13 cellular contexts compared by ENCODE assay signal in the genomic region with DNA sequence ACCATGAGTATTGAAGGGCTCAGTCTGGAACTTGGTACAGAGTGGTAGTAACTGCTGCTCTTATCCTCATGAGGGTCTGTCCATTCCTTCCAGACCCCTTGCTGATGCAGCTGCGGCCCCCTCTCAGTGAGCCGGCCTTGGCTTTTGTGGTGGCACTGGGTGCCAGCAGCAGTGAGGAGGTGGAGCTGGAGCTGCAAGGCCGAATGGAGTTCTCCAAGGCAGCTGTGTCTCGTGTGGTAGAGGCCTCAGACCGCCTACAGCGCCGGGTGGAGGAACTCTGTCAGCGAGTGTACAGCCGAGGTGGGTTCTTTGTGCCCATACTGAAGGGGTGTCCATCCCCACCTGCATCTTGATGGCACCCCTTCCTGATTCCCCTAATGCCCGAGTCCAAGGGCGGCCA. TPM values are rescaled to one million over a fixed set of nuclear protein-coding genes. Genes with fewer than 3 reads are reported as not detected.
DNase-seq lines count a peak whose midpoint lies in the region; ATAC-seq and TF ChIP-seq lines count a peak whose summit lies in the region.
"Had no signal": no experiment of that assay in that cellular context is flagged by ENCODE, and none has a peak within 500 bp of the region (broad histone marks: within the 10 kb centered on the region; RNA-seq: fewer than 3 reads in every experiment).

No MANE protein-coding gene starts in this region.

- no peak overlapping the region for H2AFZ ChIP-seq in PC-3 (ENCODE audit: low read length)
- H2AFZ ChIP-seq in osteoblast (ENCODE audit: low read length) = no peak overlapping the region

- no peak for ATAC-seq in activated T-cell treated with anti-CD3 and anti-CD28 coated beads, Interleukin-2, amount 50 U/mL, for 72 hours (replicated peaks in 1 of 2)
- ATAC-seq in PC-3 = no peak
- ATAC-seq in central memory CD8-positive, alpha-beta T cell (replicated peaks; ENCODE audit: extremely low read depth, poor library complexity, severe bottlenecking) = no peak
- ATAC-seq: pancreas had no signal

- H3K9ac ChIP-seq in PC-3 (ENCODE audit: low read length) = no peak overlapping the region

- peaks cover 4% of the 10 kb centered on the region; the same call in 1 of the 2 replicates for H4K20me1 ChIP-seq in PC-3 (ENCODE audit: low read length)
- peaks cover 23% of the 10 kb centered on the region for H4K20me1 ChIP-seq in osteoblast (ENCODE audit: insufficient read depth, low read length)

- H3K4me1 ChIP-seq in PC-3 (ENCODE audit: insufficient read depth, low read length) = peaks cover 20% of the 10 kb centered on the region
- peaks cover 25% of the 10 kb centered on the region for H3K4me1 ChIP-seq in osteoblast (ENCODE audit: insufficient read depth, low read length)

- intact Hi-C loops in PC-3 (cut with micrococcal nuclease) = loop anchor here (5.0 kb wide), 1 partner anchor 107 kb away; the partner anchor contains the start of gene FBRS

- no peak for TF ChIP-seq CTCF in PC-3 (conservative IDR thresholded peaks at IDR 0.05; ENCODE audit: low read depth, low read length)
- TF ChIP-seq CTCF in osteoblast (IDR thresholded peaks at IDR 0.05; ENCODE audit: extremely low read depth, low read depth, low read length) = no peak

- no peaks in the 10 kb centered on the region for H3K9me2 ChIP-seq in PC-3 (replicated peaks; ENCODE audit: low read length)

- H3K4me3 Mint-ChIP-seq in activated T-cell treated with anti-CD3 and anti-CD28 coated beads, Interleukin-2, amount 50 U/mL, for 72 hours = peak overlapping the region; percentile 93 to 97
- H3K4me3 Mint-ChIP-seq in central memory CD8-positive, alpha-beta T cell = peak overlapping the region; percentile 92

- H3K27ac ChIP-seq in PC-3 (ENCODE audit: low read length) = no peak overlapping the region
- peak overlapping the region; percentile 91 for H3K27ac ChIP-seq in osteoblast (ENCODE audit: low read depth, low read length)
- H3K27ac ChIP-seq: pancreas had no signal

- no peaks in the 10 kb centered on the region for H3K27me3 Mint-ChIP-seq in activated T-cell treated with anti-CD3 and anti-CD28 coated beads, Interleukin-2, amount 50 U/mL, for 72 hours (ENCODE audit: low read depth)
- no peaks in the 10 kb centered on the region for H3K27me3 Mint-ChIP-seq in central memory CD8-positive, alpha-beta T cell
- H3K27me3 Mint-ChIP-seq: memory B cell had no signal

- peak overlapping the region; percentile 58 for H3K27ac Mint-ChIP-seq in activated T-cell treated with anti-CD3 and anti-CD28 coated beads, Interleukin-2, amount 50 U/mL, for 72 hours
- H3K27ac Mint-ChIP-seq in central memory CD8-positive, alpha-beta T cell (ENCODE audit: low read depth) = no peak overlapping the region
- H3K27ac Mint-ChIP-seq: memory B cell had no signal

- DNase-seq in activated T-cell treated with anti-CD3 and anti-CD28 coated beads, Interleukin-2, amount 50 U/mL, for 72 hours = no peak
- DNase-seq in activated T-cell treated with anti-CD3 and anti-CD28 coated beads, Interleukin-2, amount 50 U/mL, for 48 hours = no peak
- DNase-seq in PC-3 = no peak
- DNase-seq in central memory CD8-positive, alpha-beta T cell (ENCODE audit: low spot score in 2 of 2) = no peak
- peak; percentile 8 for DNase-seq in osteoblast (ENCODE audit: insufficient read length, low spot score, missing footprints)
- DNase-seq in D341Med (ENCODE audit: low spot score) = no peak
- no peak for DNase-seq in stimulated activated CD4-positive, alpha-beta T cell treated with anti-CD3 and anti-CD28 coated beads, Interleukin-15, amount 100 ng/mL, for 24 hours
- no peak for DNase-seq in NCI-H69 (lab: John Stamatoyannopoulos, UW)
- DNase-seq: IMR-90; NCI-H345; stimulated activated CD4-positive, alpha-beta T cell treated with anti-CD3 and anti-CD28 coated beads, Interleukin-12 subunit alpha, Interleukin-12 subunit beta, amount 100 ng/mL, for 4 hours had no signal

- no TSS peak for BruUV-seq in PC-3 (replicated peaks; lab: Mats Ljungman, UMichigan)

- POLR2A ChIA-PET in PC-3 (lab: Charles Lee; ENCODE audit: unreplicated experiment) = no interaction called here

- H3K4me2 ChIP-seq in PC-3 (ENCODE audit: low read length) (peak overlapping the region; percentile 89), osteoblast (ENCODE audit: insufficient read depth, low read length) (peak overlapping the region; percentile 100)

- H3K9me3 ChIP-seq in PC-3 (ENCODE audit: low read length) (no peaks in the 10 kb centered on the region), osteoblast (ENCODE audit: low read depth, low read length) (no peaks in the 10 kb centered on the region)
- H3K9me3 ChIP-seq: pancreas had no signal

- H3K36me3 Mint-ChIP-seq in activated T-cell treated with anti-CD3 and anti-CD28 coated beads, Interleukin-2, amount 50 U/mL, for 72 hours (ENCODE audit: insufficient read depth in 2 of 2) = peaks cover 7 to 26% of the 10 kb centered on the region in 2 donors
- H3K36me3 Mint-ChIP-seq in central memory CD8-positive, alpha-beta T cell (ENCODE audit: insufficient read depth) = peaks cover 48% of the 10 kb centered on the region

- H3K36me3 ChIP-seq in PC-3 (ENCODE audit: low read depth, low read length) = peaks cover 21% of the 10 kb centered on the region; the same call in 1 of the 2 replicates
- H3K36me3 ChIP-seq in osteoblast (ENCODE audit: insufficient read depth, low read length) = peaks cover 60% of the 10 kb centered on the region

- no peaks in the 10 kb centered on the region for H3K9me3 Mint-ChIP-seq in activated T-cell treated with anti-CD3 and anti-CD28 coated beads, Interleukin-2, amount 50 U/mL, for 72 hours
- H3K9me3 Mint-ChIP-seq in central memory CD8-positive, alpha-beta T cell = no peaks in the 10 kb centered on the region
- H3K9me3 Mint-ChIP-seq: memory B cell had no signal

- H3K27me3 ChIP-seq in PC-3 (ENCODE audit: low read length) (no peaks in the 10 kb centered on the region), osteoblast (ENCODE audit: insufficient read depth, low read length) (no peaks in the 10 kb centered on the region)
- H3K27me3 ChIP-seq: pancreas had no signal

- peaks cover 28% of the 10 kb centered on the region for H3K4me1 Mint-ChIP-seq in activated T-cell treated with anti-CD3 and anti-CD28 coated beads, Interleukin-2, amount 50 U/mL, for 72 hours (ENCODE audit: low read depth)
- H3K4me1 Mint-ChIP-seq in central memory CD8-positive, alpha-beta T cell = peaks cover 51% of the 10 kb centered on the region

- CTCF ChIA-PET in PC-3 (lab: Charles Lee) = no interaction called here

- H3K4me3 ChIP-seq in PC-3 (ENCODE audit: low read length) = peak overlapping the region; percentile 82; the same call in 1 of the 2 replicates
- H3K4me3 ChIP-seq in osteoblast (ENCODE audit: insufficient read depth, low read length) = no peak overlapping the region

- H3K79me2 ChIP-seq in PC-3 (ENCODE audit: low read length) (peaks cover 33% of the 10 kb centered on the region), osteoblast (ENCODE audit: insufficient read depth, low read length) (peaks cover 36% of the 10 kb centered on the region)

- no peaks in the 10 kb centered on the region for H3F3A ChIP-seq in PC-3 (ENCODE audit: low read length, unreplicated experiment)

RNA-seq across cellular contexts. Expression of gene RNF40, which starts 2.0 kb away (rescaled TPM):
- 10 to 100 TPM; 60.2 to 63.5 TPM for total RNA-seq in activated T-cell treated with anti-CD3 and anti-CD28 coated beads, Interleukin-2, amount 50 U/mL, for 72 hours
- total RNA-seq in PC-3 (2014; rRNA removed) = 64.1 and 80.2 TPM in 2 replicates
- 63.1 and 88.3 TPM in 2 replicates for total RNA-seq in osteoblast

RNA-seq across cellular contexts. Expression of gene CFAP119, which starts 2.2 kb away (rescaled TPM):
- 1 to 10 TPM; 3.2 to 4.7 TPM for total RNA-seq in activated T-cell treated with anti-CD3 and anti-CD28 coated beads, Interleukin-2, amount 50 U/mL, for 72 hours
- 8.6 and 9.6 TPM in 2 replicates for total RNA-seq in PC-3 (2014; rRNA removed)
- 2.4 and 2.9 TPM in 2 replicates for total RNA-seq in osteoblast

RNA-seq across cellular contexts. Expression of gene PHKG2, which starts 15.9 kb away (rescaled TPM):
- 10 to 100 TPM; 38.0 to 38.5 TPM for total RNA-seq in activated T-cell treated with anti-CD3 and anti-CD28 coated beads, Interleukin-2, amount 50 U/mL, for 72 hours
- total RNA-seq in PC-3 (2014; rRNA removed) (28.6 and 30.9 TPM in 2 replicates), osteoblast (20.3 and 25.0 TPM in 2 replicates)

RNA-seq across cellular contexts. Expression of gene ZNF629, which starts 22.9 kb away (rescaled TPM):
- 1 to 10 TPM; 3.7 TPM for total RNA-seq in activated T-cell treated with anti-CD3 and anti-CD28 coated beads, Interleukin-2, amount 50 U/mL, for 72 hours
- total RNA-seq in PC-3 (2014; rRNA removed) = 7.8 and 8.4 TPM in 2 replicates
- total RNA-seq in osteoblast = 15.3 and 16.3 TPM in 2 replicates
